ENCODE assay signal across 1 cellular context in the genomic region with DNA sequence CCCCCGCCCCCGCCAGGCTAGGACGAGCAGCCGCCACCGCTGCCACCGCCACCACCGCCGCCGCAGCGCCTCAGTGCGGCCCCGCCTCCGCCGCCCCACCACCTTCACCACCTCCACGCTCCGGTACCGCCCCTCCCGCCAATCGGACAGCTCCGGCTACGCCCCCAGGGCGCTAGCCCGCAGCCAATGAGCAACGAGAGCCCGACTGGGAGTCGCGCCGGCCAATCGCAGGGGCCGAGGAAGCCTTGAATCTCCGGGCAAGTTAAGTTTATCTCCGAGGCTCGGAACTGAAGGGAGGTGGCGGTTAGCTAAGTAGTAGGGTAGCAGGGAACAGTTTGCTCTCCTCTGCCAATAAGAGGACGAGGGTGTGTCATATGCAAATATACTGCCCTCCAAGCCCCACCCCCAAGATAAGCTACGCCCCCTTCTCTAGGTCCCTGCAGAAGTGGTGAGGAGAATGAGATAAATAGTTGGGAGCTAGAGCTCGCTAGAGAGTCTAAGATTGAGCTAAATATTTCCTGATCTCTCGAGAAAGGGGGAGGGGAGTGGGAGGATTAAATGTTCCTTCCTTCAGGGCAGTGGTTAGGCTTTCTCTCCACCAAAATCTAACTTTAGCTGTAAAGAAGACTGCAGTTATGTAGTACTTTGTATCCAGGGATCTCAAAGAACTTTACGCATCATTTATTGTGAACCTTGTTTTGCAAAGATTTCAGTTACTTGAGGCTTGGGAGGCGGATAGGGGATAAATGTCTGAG.
TF ChIP-seq lines count a peak whose summit lies in the region.

SESN3 (minus strand) TSS at position 77 of the 755 bp plus-strand sequence. CDS start 342 bp downstream, outside the sequence.

TF ChIP-seq in GM12878, 131 proteins besides CTCF, POLR2A, EP300 and RAD21 (continued from another document):
- TF ChIP-seq RELB (IDR thresholded peaks at IDR 0.05; ENCODE audit: low read depth) = 0 out of 2 replicates have a peak, but pooled peaks have one; percentile 20
- TF ChIP-seq SMAD5 (IDR thresholded peaks at IDR 0.05; ENCODE audit: low read depth) = peak; percentile 54; the same call in 1 of the 2 replicates
- peak; percentile 87 for TF ChIP-seq SP1 (IDR thresholded peaks at IDR 0.05; ENCODE audit: low read depth, low read length)
- TF ChIP-seq, protein P1, sequence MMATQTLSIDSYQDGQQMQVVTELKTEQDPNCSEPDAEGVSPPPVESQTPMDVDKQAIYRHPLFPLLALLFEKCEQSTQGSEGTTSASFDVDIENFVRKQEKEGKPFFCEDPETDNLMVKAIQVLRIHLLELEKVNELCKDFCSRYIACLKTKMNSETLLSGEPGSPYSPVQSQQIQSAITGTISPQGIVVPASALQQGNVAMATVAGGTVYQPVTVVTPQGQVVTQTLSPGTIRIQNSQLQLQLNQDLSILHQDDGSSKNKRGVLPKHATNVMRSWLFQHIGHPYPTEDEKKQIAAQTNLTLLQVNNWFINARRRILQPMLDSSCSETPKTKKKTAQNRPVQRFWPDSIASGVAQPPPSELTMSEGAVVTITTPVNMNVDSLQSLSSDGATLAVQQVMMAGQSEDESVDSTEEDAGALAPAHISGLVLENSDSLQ (IDR thresholded peaks at IDR 0.05) = peak; percentile 80
- TF ChIP-seq POLR2AphosphoS5 (IDR thresholded peaks at IDR 0.05; ENCODE audit: low read length) = peak; percentile 42; the same call in 1 of the 2 replicates
- peak; percentile 75 for TF ChIP-seq IRF3 (IDR thresholded peaks at IDR 0.05)
- TF ChIP-seq RFX5 (IDR thresholded peaks at IDR 0.05; ENCODE audit: low read depth, low read length) = peak; percentile 98
- TF ChIP-seq ATF7 (IDR thresholded peaks at IDR 0.05; ENCODE audit: low read depth) = peak; percentile 23; the same call in 1 of the 2 replicates
- TF ChIP-seq TAF1 (IDR thresholded peaks at IDR 0.05; ENCODE audit: borderline replicate concordance, low read depth, low read length) = no peak; the same call in 1 of the 2 replicates
- 0 out of 2 replicates have a peak, but pooled peaks have one; percentile 28 for TF ChIP-seq JUND (IDR thresholded peaks at IDR 0.05; ENCODE audit: low read depth, low read length)
- TF ChIP-seq POU2F2 (IDR thresholded peaks at IDR 0.05; ENCODE audit: borderline replicate concordance, low read depth, low read length) = peak; percentile 94; the same call in 2 of the 3 replicates
- TF ChIP-seq MLLT1 (IDR thresholded peaks at IDR 0.05) = 0 out of 2 replicates have a peak, but pooled peaks have one; percentile 18
- peak in 1 of 2 experiments; percentile 83; a peak in 2 of 3 replicates for TF ChIP-seq EGR1 (IDR thresholded peaks at IDR 0.05; ENCODE audit: borderline replicate concordance in 1 of 2, low read depth in 2 of 2, low read length in 2 of 2)
- no peak for TF ChIP-seq PAX5 (IDR thresholded peaks at IDR 0.05; ENCODE audit: borderline replicate concordance, low read depth, low read length)
- peak; percentile 59; the same call in 1 of the 2 replicates for TF ChIP-seq CHD2 (IDR thresholded peaks at IDR 0.05; ENCODE audit: borderline replicate concordance, low read depth, low read length)
- no peak for TF ChIP-seq ZBED1 (IDR thresholded peaks at IDR 0.05; ENCODE audit: borderline replicate concordance)
- TF ChIP-seq IRF4 (IDR thresholded peaks at IDR 0.05; ENCODE audit: low read depth, low read length) = 0 out of 2 replicates have a peak, but pooled peaks have one; percentile 9
